In the genomic region with DNA sequence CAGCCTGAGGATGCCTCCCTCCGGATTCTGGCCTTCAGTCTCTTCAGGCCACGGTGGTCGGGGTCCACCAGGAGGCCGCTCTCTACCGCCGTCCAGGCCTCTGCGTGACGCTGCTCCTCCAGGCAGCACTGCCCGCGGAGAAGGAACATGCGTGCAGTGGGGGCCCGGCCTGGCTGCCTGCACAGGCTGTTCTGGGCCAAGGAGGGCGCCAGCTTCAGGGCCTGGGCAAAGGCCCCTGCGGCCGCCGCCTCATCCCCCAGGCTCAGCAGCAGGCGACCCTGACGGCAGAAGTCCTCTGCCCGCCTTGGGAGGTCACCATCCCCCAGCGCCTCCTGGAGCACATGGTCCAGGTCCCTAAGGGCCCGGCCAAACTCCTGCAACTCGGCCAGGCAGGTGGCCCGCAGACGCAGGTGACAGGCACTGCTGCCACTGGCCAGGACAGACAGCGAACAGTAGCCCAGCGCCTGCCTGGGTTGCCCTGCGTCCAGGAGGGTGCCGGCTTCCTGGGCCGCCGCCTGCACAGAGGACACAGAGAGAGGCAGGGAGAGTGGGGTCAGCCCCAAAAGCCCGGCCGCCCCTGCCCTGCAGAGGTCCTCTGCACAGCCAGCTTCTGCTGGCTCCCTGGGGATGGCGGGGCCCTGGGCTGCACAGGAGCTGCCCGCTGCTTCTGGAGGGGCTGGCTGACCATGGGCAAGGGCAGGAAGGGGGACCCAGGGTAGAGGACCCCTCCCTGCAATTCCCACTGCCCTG, we compare ENCODE assay signal across 10 cellular contexts. TPM values are rescaled to one million over a fixed set of nuclear protein-coding genes. Genes with fewer than 3 reads are reported as not detected.
DNase-seq lines count a peak whose midpoint lies in the region; ATAC-seq, FAIRE-seq and TF ChIP-seq lines count a peak whose summit lies in the region.
"Had no signal": no experiment of that assay in that cellular context is flagged by ENCODE, and none has a peak within 500 bp of the region (broad histone marks: within the 10 kb centered on the region; RNA-seq: fewer than 3 reads in every experiment).

No MANE protein-coding gene starts in this region.

- POLR2A ChIA-PET in K562 (lab: Yijun Ruan, JAX) = interaction anchor here (0.6 kb wide), 2 partner anchors 112 to 115 kb away, joined by 3 read pairs; a partner anchor contains a TSS

- H3K4me3 ChIP-seq in K562 (peak overlapping the region; percentile 66; the same call in 1 of the 2 replicates), mucosa of descending colon (no peak overlapping the region)

- no peak overlapping the region for H2AFZ ChIP-seq in K562 (ENCODE audit: low read depth, low read length)

- DNase-seq in stimulated activated naive CD8-positive, alpha-beta T cell treated with anti-CD3 and anti-CD28 coated beads, Interleukin-15, Interleukin-2, amounts not matched to agents 100 U/mL and 50 U/mL, for 24 hours = no peak
- no peak for DNase-seq in K562 (ENCODE audit: extremely low read depth in 1 of 4, low spot score in 3 of 4)
- DNase-seq in mucosa of descending colon = peak in 2 of 3 donors; percentile 31 to 53
- DNase-seq in ACHN = no peak
- DNase-seq in inferior parietal cortex (ENCODE audit: extremely low spot score) = no peak
- no peak for DNase-seq in NCI-H1048 (lab: John Stamatoyannopoulos, UW)
- DNase-seq in NCI-H226 = no peak

- TF ChIP-seq RAD21 in K562 (CRISPR knock-in tag; conservative IDR thresholded peaks at IDR 0.05 in 1 of 2, IDR thresholded peaks at IDR 0.05 in 1 of 2) = no peak

- peaks cover 0 to 37% of the 10 kb centered on the region in 2 experiments; a peak in 2 of 5 replicates for H3K4me1 ChIP-seq in K562 (replicated peaks in 1 of 2; ENCODE audit: control insufficient read depth in 2 of 2, insufficient read depth in 2 of 2, low read length in 2 of 2)
- peaks cover 14% of the 10 kb centered on the region for H3K4me1 ChIP-seq in mucosa of descending colon (ENCODE audit: low read depth)

- no peak for TF ChIP-seq POLR2A in K562 (conservative IDR thresholded peaks at IDR 0.05)

- peak overlapping the region; percentile 16 to 94; a peak in 3 of 4 replicates for H3K9ac ChIP-seq in K562 (ENCODE audit: insufficient read depth in 1 of 2, low read depth in 2 of 2, low read length in 2 of 2)

- WGBS in K562 (ENCODE audit: insufficient coverage, low coverage, missing lambda C conversion rate) = 83% methylated on average over 25 of the region's 34 CpGs

- H3K27me3 Mint-ChIP-seq in stimulated activated naive CD8-positive, alpha-beta T cell treated with anti-CD3 and anti-CD28 coated beads, Interleukin-15, Interleukin-2, amounts not matched to agents 100 ng/mL and 50 ng/mL, for 24 hours = no peaks in the 10 kb centered on the region

- no peak for FAIRE-seq in K562 (lab: Jason Lieb, UNC)
- FAIRE-seq: endometrium had no signal

- peak overlapping the region; percentile 92 for H3K27ac Mint-ChIP-seq in stimulated activated naive CD8-positive, alpha-beta T cell treated with anti-CD3 and anti-CD28 coated beads, Interleukin-15, Interleukin-2, amounts not matched to agents 100 ng/mL and 50 ng/mL, for 24 hours

- in situ Hi-C loops in K562 (cut with MboI) (no loop called here), ACHN (cut with HindIII; ENCODE audit: low pct_ligation_motif_present, low pct_unique_long_range_greater_than_20kb, low sequenced_read_pairs) (no loop called here)

- H3K4me1 Mint-ChIP-seq in stimulated activated naive CD8-positive, alpha-beta T cell treated with anti-CD3 and anti-CD28 coated beads, Interleukin-15, Interleukin-2, amounts not matched to agents 100 ng/mL and 50 ng/mL, for 24 hours (ENCODE audit: low read depth) = peaks cover 16% of the 10 kb centered on the region

- H3K36me3 ChIP-seq in K562 (ENCODE audit: control insufficient read depth, insufficient read depth, low read length) (no peaks in the 10 kb centered on the region), mucosa of descending colon (ENCODE audit: low read depth) (no peaks in the 10 kb centered on the region)
- H3K36me3 ChIP-seq: SJSA1 had no signal

- no peaks in the 10 kb centered on the region for H3K36me3 Mint-ChIP-seq in stimulated activated naive CD8-positive, alpha-beta T cell treated with anti-CD3 and anti-CD28 coated beads, Interleukin-15, Interleukin-2, amounts not matched to agents 100 ng/mL and 50 ng/mL, for 24 hours (ENCODE audit: low read depth)

- H3K27me3 ChIP-seq in K562 (ENCODE audit: control insufficient read depth in 2 of 2, insufficient read depth in 2 of 2, low read length in 2 of 2) = peaks cover 0 to 12% of the 10 kb centered on the region in 2 experiments; a peak in 2 of 5 replicates
- H3K27me3 ChIP-seq: SJSA1 had no signal

- H3K9me3 Mint-ChIP-seq in stimulated activated naive CD8-positive, alpha-beta T cell treated with anti-CD3 and anti-CD28 coated beads, Interleukin-15, Interleukin-2, amounts not matched to agents 100 ng/mL and 50 ng/mL, for 24 hours = peaks cover 5% of the 10 kb centered on the region

- H3K79me2 ChIP-seq in K562 (ENCODE audit: control insufficient read depth, insufficient read depth, low read length) = no peaks in the 10 kb centered on the region

- H3K4me2 ChIP-seq in K562 (ENCODE audit: insufficient read depth, low read length) = peak overlapping the region; percentile 83

- TF ChIP-seq CTCF in K562 (IDR thresholded peaks at IDR 0.05 in 2 of 3, conservative IDR thresholded peaks at IDR 0.05 in 1 of 3; ENCODE audit: insufficient read depth in 2 of 3, low read depth in 1 of 3, low read length in 3 of 3) (no peak), mucosa of descending colon (IDR thresholded peaks at IDR 0.05) (no peak)

- no peak for TF ChIP-seq EP300 in K562 (IDR thresholded peaks at IDR 0.05; ENCODE audit: low read length)

- H3K9me1 ChIP-seq in K562 (ENCODE audit: control insufficient read depth, insufficient read depth, low read length) = peaks cover 2% of the 10 kb centered on the region

- H4K20me1 ChIP-seq in K562 (replicated peaks; ENCODE audit: control insufficient read depth, insufficient read depth, low read length) = no peaks in the 10 kb centered on the region

- BruUV-seq in K562 (replicated peaks; lab: Mats Ljungman, UMichigan) = no TSS peak

- intact Hi-C loops in K562 (cut with micrococcal nuclease) (loop anchor here (2.0 to 10.0 kb wide), 3 partner anchors 55 to 227 kb away; a partner anchor contains a TSS), mucosa of descending colon (cut with DNase I, micrococcal nuclease) (no loop called here)

- no peak for ATAC-seq in stimulated activated naive CD8-positive, alpha-beta T cell treated with anti-CD3 and anti-CD28 coated beads, Interleukin-15, Interleukin-2, amounts not matched to agents 100 U/mL and 50 U/mL, for 24 hours
- ATAC-seq in K562 = no peak
- ATAC-seq in mucosa of descending colon = no peak

- CTCF ChIA-PET in K562 (lab: Yijun Ruan, JAX; ENCODE audit: low intra/inter-chr PET ratio) = no interaction called here

- H3K27ac ChIP-seq in K562 (ENCODE audit: extremely low read depth, low read depth, low read length) = no peak overlapping the region
- H3K27ac ChIP-seq: SJSA1 had no signal

- H3K9me3 ChIP-seq in K562 (replicated peaks; ENCODE audit: control insufficient read depth, insufficient read depth, low read depth, low read length) = no peaks in the 10 kb centered on the region
- H3K9me3 ChIP-seq in mucosa of descending colon = peaks cover 11% of the 10 kb centered on the region

- peak overlapping the region; percentile 91 for H3K4me3 Mint-ChIP-seq in stimulated activated naive CD8-positive, alpha-beta T cell treated with anti-CD3 and anti-CD28 coated beads, Interleukin-15, Interleukin-2, amounts not matched to agents 100 ng/mL and 50 ng/mL, for 24 hours

TF ChIP-seq in K562, 482 proteins besides CTCF, POLR2A, EP300 and RAD21 (continues in another document):
- TF ChIP-seq KDM5B (IDR thresholded peaks at IDR 0.05; ENCODE audit: insufficient replicate concordance, low read depth, low read length) = peak; percentile 27

RNA-seq across cellular contexts. Expression of a gene that starts 8.7 kb away (rescaled TPM):
- total RNA-seq in K562 (2011; cell fraction: chromatin; rRNA removed; ENCODE audit: low replicate concordance) = not detected in 2 replicates
- total RNA-seq in K562 (2011; cell fraction: nucleolus; rRNA removed) = not detected in 2 replicates
- total RNA-seq in K562 (2011; cell fraction: nucleoplasm; rRNA removed) = not detected in 2 replicates
- total RNA-seq in K562 (2014; rRNA removed) (not detected in 2 replicates), K562 (2014; rRNA removed; fragmentation: Illumina TruSeq; extraction: Trizol) (not detected in 2 replicates), K562 (2015; rRNA removed; fragmentation: Illumina TruSeq; extraction: Trizol) (not detected in 2 replicates), K562 (2021) (not detected in 2 replicates), mucosa of descending colon (10 to 100 TPM in 1 of 3 donors, 1 to 10 TPM in 2; 4.2 to 10.9 (median 9.4) TPM)
- polyA plus RNA-seq in K562 (2011; rRNA removed) (not detected in 2 replicates), K562 (2014; fragmentation: Illumina TruSeq; extraction: Trizol) (not detected in 2 replicates), K562 (2014; fragmentation: Nextera tagmentation; extraction: Ambion mirVana) (not detected), K562 (2014; rRNA removed) (not detected in 2 replicates)
- polyA plus RNA-seq in K562 (2011; cell fraction: cytosol; rRNA removed) = not detected in 2 replicates
- polyA plus RNA-seq in K562 (2011; cell fraction: nucleus; rRNA removed) = 0.11 and 0.18 TPM in 2 replicates
- 0.11 TPM in 1 of 2 replicates, not detected in the other for polyA plus RNA-seq in K562 (2012)
- polyA minus RNA-seq in K562 (2011; rRNA and poly(A)+ RNA removed) = not detected in 2 replicates
- polyA minus RNA-seq in K562 (2011; cell fraction: cytosol; rRNA and poly(A)+ RNA removed) = not detected in 2 replicates
- polyA minus RNA-seq in K562 (2011; cell fraction: nucleus; rRNA and poly(A)+ RNA removed) = not detected in 2 replicates
- total RNA-seq: SJSA1 had no signal

RNA-seq across cellular contexts. Expression of a gene that starts 55.0 kb away (rescaled TPM):
- total RNA-seq in K562 (2011; cell fraction: chromatin; rRNA removed; ENCODE audit: low replicate concordance) = 4.0 and 14.5 TPM in 2 replicates
- total RNA-seq in K562 (2011; cell fraction: nucleolus; rRNA removed) = 13.0 and 14.3 TPM in 2 replicates
- 5.5 and 8.1 TPM in 2 replicates for total RNA-seq in K562 (2011; cell fraction: nucleoplasm; rRNA removed)
- total RNA-seq in K562 (2014; rRNA removed) (14.0 and 16.4 TPM in 2 replicates), K562 (2014; rRNA removed; fragmentation: Illumina TruSeq; extraction: Trizol) (3.3 and 4.1 TPM in 2 replicates), K562 (2015; rRNA removed; fragmentation: Illumina TruSeq; extraction: Trizol) (11.8 TPM in 2 replicates), K562 (2021) (25.3 and 28.1 TPM in 2 replicates), mucosa of descending colon (10 to 100 TPM; 45.2 to 65.5 (median 48.3) TPM)
- polyA plus RNA-seq in K562 (2011; rRNA removed) (6.7 and 7.0 TPM in 2 replicates), K562 (2014; fragmentation: Illumina TruSeq; extraction: Trizol) (15.2 and 16.6 TPM in 2 replicates), K562 (2014; fragmentation: Nextera tagmentation; extraction: Ambion mirVana) (1 to 10 TPM in 1 of 2 experiments, under 1 TPM in 1; 0.99 to 1.7 TPM), K562 (2014; rRNA removed) (17.6 and 20.7 TPM in 2 replicates)
- 9.9 and 25.7 TPM in 2 replicates for polyA plus RNA-seq in K562 (2011; cell fraction: cytosol; rRNA removed)
- polyA plus RNA-seq in K562 (2011; cell fraction: nucleus; rRNA removed) = 20.2 and 28.6 TPM in 2 replicates
- polyA plus RNA-seq in K562 (2012) = 11.9 and 22.1 TPM in 2 replicates
- 1.8 and 4.0 TPM in 2 replicates for polyA minus RNA-seq in K562 (2011; rRNA and poly(A)+ RNA removed)
- polyA minus RNA-seq in K562 (2011; cell fraction: cytosol; rRNA and poly(A)+ RNA removed) = 3.9 and 7.0 TPM in 2 replicates
- 5.4 and 6.8 TPM in 2 replicates for polyA minus RNA-seq in K562 (2011; cell fraction: nucleus; rRNA and poly(A)+ RNA removed)

Comparison
In these comparisons a context has a peak if more than half of its experiments do, and no peak if none do; other contexts are left out.
1. DNase-seq: peak in mucosa of descending colon (2 of 3); none in stimulated activated naive CD8-positive, alpha-beta T cell treated with anti-CD3 and anti-CD28 coated beads, Interleukin-15, Interleukin-2, amounts not matched to agents 100 U/mL and 50 U/mL, for 24 hours (single experiment), K562 (0 of 4), ACHN (single experiment), inferior parietal cortex (single experiment), NCI-H1048 (single experiment) and NCI-H226 (single experiment).